ENCODE assay signal across 8 cellular contexts in the genomic region with DNA sequence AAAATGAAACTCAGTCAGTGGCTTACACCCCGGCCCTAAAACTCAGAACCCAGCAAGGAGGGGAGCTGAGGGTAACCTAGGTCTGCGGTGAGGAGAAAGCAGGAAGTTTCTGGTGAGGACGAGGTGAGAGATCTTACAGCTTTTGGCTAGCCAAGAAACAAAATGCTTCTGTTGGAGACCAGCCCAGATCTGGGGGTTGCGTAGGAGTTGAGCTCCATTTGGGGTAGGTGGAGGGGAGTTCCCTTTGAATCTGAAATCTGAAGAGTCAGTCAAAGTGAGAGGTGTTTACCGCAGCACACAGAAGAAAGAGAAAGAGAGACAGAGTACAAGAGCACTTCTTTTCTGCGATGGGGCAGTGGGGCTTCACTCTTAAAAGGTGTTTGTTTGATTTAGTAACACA. TPM values are rescaled to one million over a fixed set of nuclear protein-coding genes. Genes with fewer than 3 reads are reported as not detected.
DNase-seq lines count a peak whose midpoint lies in the region; ATAC-seq, FAIRE-seq and TF ChIP-seq lines count a peak whose summit lies in the region.

No MANE protein-coding gene starts in this region.

- peak; percentile 95 for ATAC-seq in GM19035 (IDR thresholded peaks at IDR 0.05; ENCODE audit: unreplicated experiment)
- ATAC-seq in HG03159 (IDR thresholded peaks at IDR 0.05; ENCODE audit: unreplicated experiment), result peak; percentile 93
- peak; percentile 93 for ATAC-seq in stimulated activated naive CD8-positive, alpha-beta T cell treated with anti-CD3 and anti-CD28 coated beads, Interleukin-15, Interleukin-2, amounts not matched to agents 100 U/mL and 50 U/mL, for 24 hours

- H3K9me3 ChIP-seq in ovary, result no peaks in the 10 kb centered on the region

- H3K27ac ChIP-seq in ovary, result no peak overlapping the region

- H3K4me3 ChIP-seq in fibroblast of pulmonary artery (replicated peaks; ENCODE audit: low read depth, low read length), result no peak overlapping the region
- H3K4me3 ChIP-seq in H7 (ENCODE audit: insufficient read depth, low read depth, low read length), result no peak overlapping the region
- no peak overlapping the region for H3K4me3 ChIP-seq in ovary

- H3K36me3 ChIP-seq in H7 (replicated peaks; ENCODE audit: control insufficient read depth, insufficient read depth, low read length) (no peaks in the 10 kb centered on the region), ovary (no peaks in the 10 kb centered on the region)

- no peak for TF ChIP-seq EP300 in ovary (IDR thresholded peaks at IDR 0.05)

- 12 to 16% (median 15%) methylated on average over 6 of the region's 6 CpGs for WGBS in ovary, 3 donors

- H3K4me1 ChIP-seq in ovary (ENCODE audit: insufficient read depth), result no peaks in the 10 kb centered on the region

- intact Hi-C loops in ovary (cut with DNase I), result no loop called here

- no peak for TF ChIP-seq POLR2A in ovary (IDR thresholded peaks at IDR 0.05)

- FAIRE-seq in D721Med (lab: Jason Lieb, UNC), result no peak

- H3K27me3 ChIP-seq in H7 (ENCODE audit: control insufficient read depth, insufficient read depth, low read length) (no peaks in the 10 kb centered on the region), ovary (no peaks in the 10 kb centered on the region)

- no peak for TF ChIP-seq CTCF in fibroblast of pulmonary artery (IDR thresholded peaks at IDR 0.05; ENCODE audit: low read length, missing control alignments)
- no peak for TF ChIP-seq CTCF in D721Med (IDR thresholded peaks at IDR 0.05; ENCODE audit: insufficient read depth, missing control alignments)
- TF ChIP-seq CTCF in ovary (IDR thresholded peaks at IDR 0.05), result no peak

- peak; percentile 56 to 81 for DNase-seq in activated CD4-positive, alpha-beta T cell treated with anti-CD3 and anti-CD28 coated beads, Interleukin-2, amount 50 U/mL, for 24 hours (ENCODE audit: low read depth in 1 of 2, low spot score in 1 of 2)
- DNase-seq in fibroblast of pulmonary artery (ENCODE audit: low read depth), result peak; percentile 74
- peak; percentile 80 for DNase-seq in stimulated activated naive CD8-positive, alpha-beta T cell treated with anti-CD3 and anti-CD28 coated beads, Interleukin-15, Interleukin-2, amounts not matched to agents 100 U/mL and 50 U/mL, for 24 hours
- DNase-seq in H7, result no peak
- DNase-seq in D721Med (ENCODE audit: insufficient read length, low spot score), result no peak
- no peak for DNase-seq in ovary

RNA-seq across cellular contexts. Expression of a gene that starts 29.6 kb away (rescaled TPM):
- 1.4 TPM in 1 of 2 replicates, not detected in the other for total RNA-seq in H7 (2014; rRNA removed; shearing (Covaris generic))
- 100 to 1,000 TPM in 1 of 7 donors, 10 to 100 TPM in 1, 1 to 10 TPM in 3, under 1 TPM in 1, not detected in 1; 0.35 to 102 (median 9.0) TPM for total RNA-seq in ovary
- under 1 TPM; 0.06 to 0.13 TPM for polyA plus RNA-seq in ovary

Comparison
In these comparisons a context has a peak if more than half of its experiments do, and no peak if none do; other contexts are left out.
1. DNase-seq: peak in activated CD4-positive, alpha-beta T cell treated with anti-CD3 and anti-CD28 coated beads, Interleukin-2, amount 50 U/mL, for 24 hours (2 of 2), fibroblast of pulmonary artery (single experiment) and stimulated activated naive CD8-positive, alpha-beta T cell treated with anti-CD3 and anti-CD28 coated beads, Interleukin-15, Interleukin-2, amounts not matched to agents 100 U/mL and 50 U/mL, for 24 hours (single experiment); none in H7 (single experiment), D721Med (single experiment) and ovary (0 of 5).
2. Peak in every context shown above with its lines, with median percentiles within 50 percentile points of each other: ATAC-seq.